In genomic region chr3:122727766-122728165, GRCh38 we compare ENCODE assay signal across 29 cellular contexts.
"Had no signal": no experiment of that assay in that cellular context is flagged by ENCODE, and none has a peak within 500 bp of the region (broad histone marks: within the 10 kb centered on the region; RNA-seq: fewer than 3 reads in every experiment).

No MANE protein-coding gene starts in this region.

- H3K27me3 Mint-ChIP-seq: activated CD4-positive, alpha-beta memory T cell treated with anti-CD3 and anti-CD28 coated beads for 36 hours; activated CD4-positive, alpha-beta T cell treated with anti-CD3 and anti-CD28 coated beads, Interleukin-2, amount 10 ng/mL, durations not matched to agents 24 days and 14 days; activated naive CD8-positive, alpha-beta T cell treated with anti-CD3 and anti-CD28 coated beads for 36 hours had no signal

- H3K9me3 Mint-ChIP-seq: activated CD4-positive, alpha-beta T cell treated with anti-CD3 and anti-CD28 coated beads, Interleukin-2, amount 10 ng/mL, durations not matched to agents 24 days and 14 days; activated T-helper 1 cell treated with anti-CD3 and anti-CD28 coated beads, Interleukin-12 subunit alpha, Interleukin-12 subunit beta, Interleukin-2, Interleukin-4 antibody, amounts not matched to agents 30 ng/mL and 10 ng/mL and 1 ng/mL, durations not matched to agents 14 hours and 24 hours and 36 hours; natural killer cell; stimulated activated effector memory CD8-positive, alpha-beta T cell treated with anti-CD3 and anti-CD28 coated beads, Interleukin-12 subunit alpha, Interleukin-12 subunit beta, amount 100 ng/mL, for 72 hours; T-helper 1 cell treated with Interleukin-12 subunit alpha and Interleukin-12 subunit beta and Interleukin-4 antibody, amounts not matched to agents 30 μg/mL and 1 μg/mL, for 36 hours had no signal

- H3K4me1 Mint-ChIP-seq: activated CD4-positive, alpha-beta T cell treated with anti-CD3 and anti-CD28 coated beads, Interleukin-2, amount 10 ng/mL, durations not matched to agents 24 days and 14 days; activated naive CD8-positive, alpha-beta T cell treated with anti-CD3 and anti-CD28 coated beads for 36 hours; natural killer cell; neural progenitor cell; stimulated activated effector memory CD8-positive, alpha-beta T cell treated with anti-CD3 and anti-CD28 coated beads, Interleukin-12 subunit alpha, Interleukin-12 subunit beta, amount 100 ng/mL, for 72 hours had no signal

- DNase-seq: activated CD4-positive, alpha-beta memory T cell treated with anti-CD3 and anti-CD28 coated beads for 36 hours; activated CD4-positive, alpha-beta T cell treated with anti-CD3 and anti-CD28 coated beads, Interleukin-2, amount 10 ng/mL, durations not matched to agents 24 days and 14 days; activated CD4-positive, CD25-positive, alpha-beta regulatory T cell treated with anti-CD3 and anti-CD28 coated beads, Interleukin-2, amount 50 U/mL, for 72 hours; activated CD8-positive, alpha-beta memory T cell treated with anti-CD3 and anti-CD28 coated beads, Interleukin-2, amount 50 U/mL, for 4 hours; activated effector memory CD4-positive, alpha-beta T cell treated with anti-CD3 and anti-CD28 coated beads, Interleukin-2, amount 50 U/mL, for 16 hours; activated naive CD4-positive, alpha-beta T cell treated with anti-CD3 and anti-CD28 coated beads for 36 hours; activated naive CD8-positive, alpha-beta T cell treated with anti-CD3 and anti-CD28 coated beads for 36 hours; activated T-cell treated with anti-CD3 and anti-CD28 coated beads, Interleukin-2, amount 50 U/mL, for 1 hour; aorta; dermis blood vessel endothelial cell; effector CD8-positive, alpha-beta T cell; esophagus squamous epithelium; left colon; midbrain; natural killer cell; occipital lobe; stimulated activated CD4-positive, alpha-beta T cell treated with anti-CD3 and anti-CD28 coated beads, Interleukin-12 subunit alpha, Interleukin-12 subunit beta, amount 100 ng/mL, for 4 hours; stimulated activated CD4-positive, alpha-beta T cell treated with anti-CD3 and anti-CD28 coated beads, Interleukin-4, amount 100 ng/mL, for 1 hour; stomach; T1000; thyroid gland; upper lobe of right lung had no signal

- H3K4me3 Mint-ChIP-seq: activated CD4-positive, alpha-beta memory T cell treated with anti-CD3 and anti-CD28 coated beads for 36 hours; activated CD4-positive, alpha-beta T cell treated with anti-CD3 and anti-CD28 coated beads, Interleukin-2, amount 10 ng/mL, durations not matched to agents 24 days and 14 days; activated naive CD4-positive, alpha-beta T cell treated with anti-CD3 and anti-CD28 coated beads for 36 hours; activated naive CD8-positive, alpha-beta T cell treated with anti-CD3 and anti-CD28 coated beads for 36 hours; activated T-helper 1 cell treated with anti-CD3 and anti-CD28 coated beads, Interleukin-12 subunit alpha, Interleukin-12 subunit beta, Interleukin-2, Interleukin-4 antibody, amounts not matched to agents 30 ng/mL and 10 ng/mL and 1 ng/mL, durations not matched to agents 14 hours and 24 hours and 36 hours; natural killer cell; neural progenitor cell; stimulated activated effector memory CD8-positive, alpha-beta T cell treated with anti-CD3 and anti-CD28 coated beads, Interleukin-12 subunit alpha, Interleukin-12 subunit beta, amount 100 ng/mL, for 72 hours; T-helper 1 cell treated with Interleukin-12 subunit alpha and Interleukin-12 subunit beta and Interleukin-4 antibody, amounts not matched to agents 30 μg/mL and 1 μg/mL, for 36 hours had no signal

- H3K27ac Mint-ChIP-seq: activated CD4-positive, alpha-beta memory T cell treated with anti-CD3 and anti-CD28 coated beads for 36 hours; activated CD4-positive, alpha-beta T cell treated with anti-CD3 and anti-CD28 coated beads, Interleukin-2, amount 10 ng/mL, durations not matched to agents 24 days and 14 days; activated naive CD4-positive, alpha-beta T cell treated with anti-CD3 and anti-CD28 coated beads for 36 hours; activated naive CD8-positive, alpha-beta T cell treated with anti-CD3 and anti-CD28 coated beads for 36 hours; activated T-helper 1 cell treated with anti-CD3 and anti-CD28 coated beads, Interleukin-12 subunit alpha, Interleukin-12 subunit beta, Interleukin-2, Interleukin-4 antibody, amounts not matched to agents 30 ng/mL and 10 ng/mL and 1 ng/mL, durations not matched to agents 14 hours and 24 hours and 36 hours; natural killer cell; neural progenitor cell; stimulated activated effector memory CD8-positive, alpha-beta T cell treated with anti-CD3 and anti-CD28 coated beads, Interleukin-12 subunit alpha, Interleukin-12 subunit beta, amount 100 ng/mL, for 72 hours; T-helper 1 cell treated with Interleukin-12 subunit alpha and Interleukin-12 subunit beta and Interleukin-4 antibody, amounts not matched to agents 30 μg/mL and 1 μg/mL, for 36 hours had no signal

- ATAC-seq: body of pancreas; gastroesophageal sphincter; left colon; natural killer cell; right cardiac atrium; stimulated activated effector memory CD8-positive, alpha-beta T cell treated with anti-CD3 and anti-CD28 coated beads, Interleukin-12 subunit alpha, Interleukin-12 subunit beta, amount 100 ng/mL, for 72 hours had no signal
